ENCODE assay signal across 1 cellular context in genomic region chr1:145425436-145426029, GRCh38.
A peak's percentile ranks its signal among the peaks of the same experiment; 100 is the strongest.
TF ChIP-seq lines count a peak whose summit lies in the region.

A gene with protein sequence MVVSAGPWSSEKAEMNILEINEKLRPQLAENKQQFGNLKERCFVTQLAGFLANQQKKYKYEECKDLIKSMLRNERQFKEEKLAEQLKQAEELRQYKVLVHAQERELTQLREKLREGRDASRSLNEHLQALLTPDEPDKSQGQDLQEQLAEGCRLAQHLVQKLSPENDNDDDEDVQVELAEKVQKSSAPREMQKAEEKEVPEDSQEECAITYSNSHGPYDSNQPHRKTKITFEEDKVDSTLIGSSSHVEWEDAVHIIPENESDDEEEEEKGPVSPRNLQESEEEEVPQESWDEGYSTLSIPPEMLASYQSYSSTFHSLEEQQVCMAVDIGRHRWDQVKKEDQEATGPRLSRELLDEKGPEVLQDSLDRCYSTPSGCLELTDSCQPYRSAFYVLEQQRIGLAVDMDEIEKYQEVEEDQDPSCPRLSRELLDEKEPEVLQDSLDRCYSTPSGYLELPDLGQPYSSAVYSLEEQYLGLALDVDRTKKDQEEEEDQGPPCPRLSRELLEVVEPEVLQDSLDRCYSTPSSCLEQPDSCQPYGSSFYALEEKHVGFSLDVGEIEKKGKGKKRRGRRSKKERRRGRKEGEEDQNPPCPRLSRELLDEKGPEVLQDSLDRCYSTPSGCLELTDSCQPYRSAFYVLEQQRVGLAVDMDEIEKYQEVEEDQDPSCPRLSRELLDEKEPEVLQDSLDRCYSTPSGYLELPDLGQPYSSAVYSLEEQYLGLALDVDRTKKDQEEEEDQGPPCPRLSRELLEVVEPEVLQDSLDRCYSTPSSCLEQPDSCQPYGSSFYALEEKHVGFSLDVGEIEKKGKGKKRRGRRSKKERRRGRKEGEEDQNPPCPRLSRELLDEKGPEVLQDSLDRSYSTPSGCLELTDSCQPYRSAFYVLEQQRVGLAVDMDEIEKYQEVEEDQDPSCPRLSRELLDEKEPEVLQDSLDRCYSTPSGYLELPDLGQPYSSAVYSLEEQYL (N-terminal part only) (minus strand): TSS chr1:145425603. CDS start chr1:145405272, 20,331 bp downstream.

TF ChIP-seq in K562, 482 proteins besides CTCF, POLR2A, EP300 and RAD21 (continued from another document and continues in another):
- TF ChIP-seq, protein P1, sequence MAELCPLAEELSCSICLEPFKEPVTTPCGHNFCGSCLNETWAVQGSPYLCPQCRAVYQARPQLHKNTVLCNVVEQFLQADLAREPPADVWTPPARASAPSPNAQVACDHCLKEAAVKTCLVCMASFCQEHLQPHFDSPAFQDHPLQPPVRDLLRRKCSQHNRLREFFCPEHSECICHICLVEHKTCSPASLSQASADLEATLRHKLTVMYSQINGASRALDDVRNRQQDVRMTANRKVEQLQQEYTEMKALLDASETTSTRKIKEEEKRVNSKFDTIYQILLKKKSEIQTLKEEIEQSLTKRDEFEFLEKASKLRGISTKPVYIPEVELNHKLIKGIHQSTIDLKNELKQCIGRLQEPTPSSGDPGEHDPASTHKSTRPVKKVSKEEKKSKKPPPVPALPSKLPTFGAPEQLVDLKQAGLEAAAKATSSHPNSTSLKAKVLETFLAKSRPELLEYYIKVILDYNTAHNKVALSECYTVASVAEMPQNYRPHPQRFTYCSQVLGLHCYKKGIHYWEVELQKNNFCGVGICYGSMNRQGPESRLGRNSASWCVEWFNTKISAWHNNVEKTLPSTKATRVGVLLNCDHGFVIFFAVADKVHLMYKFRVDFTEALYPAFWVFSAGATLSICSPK (IDR thresholded peaks at IDR 0.05; ENCODE audit: borderline replicate concordance), result no peak
- TF ChIP-seq FUS (optimal IDR thresholded peaks at IDR 0.05; ENCODE audit: low read depth, low read length) (no peak), ZKSCAN1 (IDR thresholded peaks at IDR 0.05; ENCODE audit: low read depth, low read length) (peak; percentile 21; the same call in 1 of the 2 replicates), EGR1 (conservative IDR thresholded peaks at IDR 0.05) (no peak), U2AF2 (optimal IDR thresholded peaks at IDR 0.05; ENCODE audit: low read depth, low read length) (no peak), TFAP4 (CRISPR knock-in tag; IDR thresholded peaks at IDR 0.05; ENCODE audit: borderline replicate concordance) (peak; percentile 90), SMARCB1 (IDR thresholded peaks at IDR 0.05; ENCODE audit: insufficient read length, low read depth) (no peak), TAL1 (IDR thresholded peaks at IDR 0.05) (no peak), ZNF695 (CRISPR knock-in tag; IDR thresholded peaks at IDR 0.05) (no peak), EHMT2 (IDR thresholded peaks at IDR 0.05) (no peak), NFIC (IDR thresholded peaks at IDR 0.05) (no peak), CSDE1 (IDR thresholded peaks at IDR 0.05) (no peak), HDGF (IDR thresholded peaks at IDR 0.05) (no peak), E2F8 (IDR thresholded peaks at IDR 0.05; ENCODE audit: low read depth, partially characterized antibody) (no peak), NRF1 (conservative IDR thresholded peaks at IDR 0.05 in 1 of 2, IDR thresholded peaks at IDR 0.05 in 1 of 2) (peak; percentile 99), BMI1 (IDR thresholded peaks at IDR 0.05; ENCODE audit: low read length) (no peak), CC2D1A (IDR thresholded peaks at IDR 0.05) (no peak), CBFA2T3 (IDR thresholded peaks at IDR 0.05) (no peak), PTBP1 (IDR thresholded peaks at IDR 0.05; ENCODE audit: low read depth, low read length) (no peak), TAF15 (IDR thresholded peaks at IDR 0.05; ENCODE audit: low read depth, low read length) (no peak), SIX5 (IDR thresholded peaks at IDR 0.05; ENCODE audit: borderline replicate concordance in 1 of 2, insufficient read depth in 1 of 2, low read depth in 1 of 2, low read length in 2 of 2) (no peak), ETV5 (CRISPR knock-in tag; IDR thresholded peaks at IDR 0.05; ENCODE audit: low read depth) (no peak), THRB (CRISPR knock-in tag; conservative IDR thresholded peaks at IDR 0.05) (no peak), SIRT6 (IDR thresholded peaks at IDR 0.05; ENCODE audit: low read depth, low read length) (no peak), ZNF23 (CRISPR knock-in tag; IDR thresholded peaks at IDR 0.05) (no peak), CREM (IDR thresholded peaks at IDR 0.05; ENCODE audit: low read depth) (no peak), POLR3A (IDR thresholded peaks at IDR 0.05; ENCODE audit: borderline replicate concordance, extremely low read depth, insufficient read depth, insufficient read length) (no peak), HMG20A (CRISPR knock-in tag; conservative IDR thresholded peaks at IDR 0.05) (no peak)
- TF ChIP-seq, protein P2, sequence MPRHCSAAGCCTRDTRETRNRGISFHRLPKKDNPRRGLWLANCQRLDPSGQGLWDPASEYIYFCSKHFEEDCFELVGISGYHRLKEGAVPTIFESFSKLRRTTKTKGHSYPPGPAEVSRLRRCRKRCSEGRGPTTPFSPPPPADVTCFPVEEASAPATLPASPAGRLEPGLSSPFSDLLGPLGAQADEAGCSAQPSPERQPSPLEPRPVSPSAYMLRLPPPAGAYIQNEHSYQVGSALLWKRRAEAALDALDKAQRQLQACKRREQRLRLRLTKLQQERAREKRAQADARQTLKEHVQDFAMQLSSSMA (CRISPR knock-in tag; IDR thresholded peaks at IDR 0.05), result no peak
- TF ChIP-seq, protein P3, sequence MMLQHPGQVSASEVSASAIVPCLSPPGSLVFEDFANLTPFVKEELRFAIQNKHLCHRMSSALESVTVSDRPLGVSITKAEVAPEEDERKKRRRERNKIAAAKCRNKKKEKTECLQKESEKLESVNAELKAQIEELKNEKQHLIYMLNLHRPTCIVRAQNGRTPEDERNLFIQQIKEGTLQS (IDR thresholded peaks at IDR 0.05), result no peak
- TF ChIP-seq, protein P3 (CRISPR knock-in tag; conservative IDR thresholded peaks at IDR 0.05), result no peak
- TF ChIP-seq, protein P4, sequence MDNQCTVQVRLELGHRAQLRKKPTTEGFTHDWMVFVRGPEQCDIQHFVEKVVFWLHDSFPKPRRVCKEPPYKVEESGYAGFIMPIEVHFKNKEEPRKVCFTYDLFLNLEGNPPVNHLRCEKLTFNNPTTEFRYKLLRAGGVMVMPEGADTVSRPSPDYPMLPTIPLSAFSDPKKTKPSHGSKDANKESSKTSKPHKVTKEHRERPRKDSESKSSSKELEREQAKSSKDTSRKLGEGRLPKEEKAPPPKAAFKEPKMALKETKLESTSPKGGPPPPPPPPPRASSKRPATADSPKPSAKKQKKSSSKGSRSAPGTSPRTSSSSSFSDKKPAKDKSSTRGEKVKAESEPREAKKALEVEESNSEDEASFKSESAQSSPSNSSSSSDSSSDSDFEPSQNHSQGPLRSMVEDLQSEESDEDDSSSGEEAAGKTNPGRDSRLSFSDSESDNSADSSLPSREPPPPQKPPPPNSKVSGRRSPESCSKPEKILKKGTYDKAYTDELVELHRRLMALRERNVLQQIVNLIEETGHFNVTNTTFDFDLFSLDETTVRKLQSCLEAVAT (IDR thresholded peaks at IDR 0.05), result no peak
- TF ChIP-seq, protein P5, sequence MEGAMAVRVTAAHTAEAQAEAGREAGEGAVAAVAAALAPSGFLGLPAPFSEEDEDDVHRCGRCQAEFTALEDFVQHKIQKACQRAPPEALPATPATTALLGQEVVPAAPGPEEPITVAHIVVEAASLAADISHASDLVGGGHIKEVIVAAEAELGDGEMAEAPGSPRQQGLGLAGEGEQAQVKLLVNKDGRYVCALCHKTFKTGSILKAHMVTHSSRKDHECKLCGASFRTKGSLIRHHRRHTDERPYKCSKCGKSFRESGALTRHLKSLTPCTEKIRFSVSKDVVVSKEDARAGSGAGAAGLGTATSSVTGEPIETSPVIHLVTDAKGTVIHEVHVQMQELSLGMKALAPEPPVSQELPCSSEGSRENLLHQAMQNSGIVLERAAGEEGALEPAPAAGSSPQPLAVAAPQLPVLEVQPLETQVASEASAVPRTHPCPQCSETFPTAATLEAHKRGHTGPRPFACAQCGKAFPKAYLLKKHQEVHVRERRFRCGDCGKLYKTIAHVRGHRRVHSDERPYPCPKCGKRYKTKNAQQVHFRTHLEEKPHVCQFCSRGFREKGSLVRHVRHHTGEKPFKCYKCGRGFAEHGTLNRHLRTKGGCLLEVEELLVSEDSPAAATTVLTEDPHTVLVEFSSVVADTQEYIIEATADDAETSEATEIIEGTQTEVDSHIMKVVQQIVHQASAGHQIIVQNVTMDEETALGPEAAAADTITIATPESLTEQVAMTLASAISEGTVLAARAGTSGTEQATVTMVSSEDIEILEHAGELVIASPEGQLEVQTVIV (CRISPR knock-in tag; IDR thresholded peaks at IDR 0.05; ENCODE audit: borderline replicate concordance), result no peak
- TF ChIP-seq, protein P6, sequence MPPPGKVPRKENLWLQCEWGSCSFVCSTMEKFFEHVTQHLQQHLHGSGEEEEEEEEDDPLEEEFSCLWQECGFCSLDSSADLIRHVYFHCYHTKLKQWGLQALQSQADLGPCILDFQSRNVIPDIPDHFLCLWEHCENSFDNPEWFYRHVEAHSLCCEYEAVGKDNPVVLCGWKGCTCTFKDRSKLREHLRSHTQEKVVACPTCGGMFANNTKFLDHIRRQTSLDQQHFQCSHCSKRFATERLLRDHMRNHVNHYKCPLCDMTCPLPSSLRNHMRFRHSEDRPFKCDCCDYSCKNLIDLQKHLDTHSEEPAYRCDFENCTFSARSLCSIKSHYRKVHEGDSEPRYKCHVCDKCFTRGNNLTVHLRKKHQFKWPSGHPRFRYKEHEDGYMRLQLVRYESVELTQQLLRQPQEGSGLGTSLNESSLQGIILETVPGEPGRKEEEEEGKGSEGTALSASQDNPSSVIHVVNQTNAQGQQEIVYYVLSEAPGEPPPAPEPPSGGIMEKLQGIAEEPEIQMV (tag; conservative IDR thresholded peaks at IDR 0.05; ENCODE audit: low read depth), result no peak
